Comparison of ENCODE assay signal across 13 cellular contexts in genomic region chr18:50830544-50830943, GRCh38. TPM values are rescaled to one million over a fixed set of nuclear protein-coding genes. Genes with fewer than 3 reads are reported as not detected.
DNase-seq lines count a peak whose midpoint lies in the region; ATAC-seq and TF ChIP-seq lines count a peak whose summit lies in the region.
"Had no signal": no experiment of that assay in that cellular context is flagged by ENCODE, and none has a peak within 500 bp of the region (broad histone marks: within the 10 kb centered on the region; RNA-seq: fewer than 3 reads in every experiment).

No MANE protein-coding gene starts in this region.

- H3K27ac Mint-ChIP-seq in WTC11 = no peak overlapping the region

- no peak overlapping the region for H3K4me3 Mint-ChIP-seq in WTC11

- peaks cover 18% of the 10 kb centered on the region for H3K4me1 Mint-ChIP-seq in WTC11

- CTCF ChIA-PET in WTC11 (lab: Charles Lee) = no interaction called here

- no peaks in the 10 kb centered on the region for H3K9me3 Mint-ChIP-seq in WTC11

- no peaks in the 10 kb centered on the region for H3K36me3 Mint-ChIP-seq in WTC11

- ATAC-seq in GM18498 (IDR thresholded peaks at IDR 0.05; ENCODE audit: unreplicated experiment) (peak; percentile 68), GM21390 (IDR thresholded peaks at IDR 0.05; ENCODE audit: unreplicated experiment) (peak; percentile 62), HG03159 (IDR thresholded peaks at IDR 0.05; ENCODE audit: unreplicated experiment) (peak; percentile 68), WTC11 (no peak), HG03039 (IDR thresholded peaks at IDR 0.05; ENCODE audit: unreplicated experiment) (no peak)

- no peaks in the 10 kb centered on the region for H3K27me3 Mint-ChIP-seq in WTC11 (ENCODE audit: low read depth)

- POLR2A ChIA-PET in WTC11 (lab: Charles Lee) = no interaction called here

- no peak for TF ChIP-seq CTCF in WTC11 (IDR thresholded peaks at IDR 0.05)

- DNase-seq in globus pallidus (ENCODE audit: low spot score) (peak; percentile 51), ureter (ENCODE audit: low spot score) (no peak), WTC11 (ENCODE audit: low spot score) (no peak), NCI-H2107 (lab: John Stamatoyannopoulos, UW) (no peak)
- DNase-seq: caudate nucleus; kidney glomerular epithelial cell; occipital lobe; stimulated activated CD4-positive, alpha-beta T cell treated with anti-CD3 and anti-CD28 coated beads, Interleukin-4, amount 100 ng/mL, for 4 hours had no signal

TF ChIP-seq in WTC11, 78 proteins besides CTCF, POLR2A, EP300 and RAD21:
- TF ChIP-seq ELF4 (CRISPR knock-in tag; IDR thresholded peaks at IDR 0.05; ENCODE audit: low read depth) (no peak), MYBL2 (CRISPR knock-in tag; IDR thresholded peaks at IDR 0.05) (no peak), IRF2 (CRISPR knock-in tag; IDR thresholded peaks at IDR 0.05; ENCODE audit: borderline replicate concordance, low read depth) (no peak), ZNF416 (CRISPR knock-in tag; IDR thresholded peaks at IDR 0.05) (no peak), ZNF138 (CRISPR knock-in tag; conservative IDR thresholded peaks at IDR 0.05) (no peak), NFATC4 (CRISPR knock-in tag; IDR thresholded peaks at IDR 0.05) (no peak), GABPB1 (CRISPR knock-in tag; IDR thresholded peaks at IDR 0.05) (no peak)
- TF ChIP-seq, protein P1, sequence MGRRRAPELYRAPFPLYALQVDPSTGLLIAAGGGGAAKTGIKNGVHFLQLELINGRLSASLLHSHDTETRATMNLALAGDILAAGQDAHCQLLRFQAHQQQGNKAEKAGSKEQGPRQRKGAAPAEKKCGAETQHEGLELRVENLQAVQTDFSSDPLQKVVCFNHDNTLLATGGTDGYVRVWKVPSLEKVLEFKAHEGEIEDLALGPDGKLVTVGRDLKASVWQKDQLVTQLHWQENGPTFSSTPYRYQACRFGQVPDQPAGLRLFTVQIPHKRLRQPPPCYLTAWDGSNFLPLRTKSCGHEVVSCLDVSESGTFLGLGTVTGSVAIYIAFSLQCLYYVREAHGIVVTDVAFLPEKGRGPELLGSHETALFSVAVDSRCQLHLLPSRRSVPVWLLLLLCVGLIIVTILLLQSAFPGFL (CRISPR knock-in tag; IDR thresholded peaks at IDR 0.05; ENCODE audit: borderline replicate concordance) = no peak
- TF ChIP-seq, protein P2, sequence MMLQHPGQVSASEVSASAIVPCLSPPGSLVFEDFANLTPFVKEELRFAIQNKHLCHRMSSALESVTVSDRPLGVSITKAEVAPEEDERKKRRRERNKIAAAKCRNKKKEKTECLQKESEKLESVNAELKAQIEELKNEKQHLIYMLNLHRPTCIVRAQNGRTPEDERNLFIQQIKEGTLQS (CRISPR knock-in tag; conservative IDR thresholded peaks at IDR 0.05) = no peak
- TF ChIP-seq, protein P3, sequence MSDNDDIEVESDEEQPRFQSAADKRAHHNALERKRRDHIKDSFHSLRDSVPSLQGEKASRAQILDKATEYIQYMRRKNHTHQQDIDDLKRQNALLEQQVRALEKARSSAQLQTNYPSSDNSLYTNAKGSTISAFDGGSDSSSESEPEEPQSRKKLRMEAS (CRISPR knock-in tag; IDR thresholded peaks at IDR 0.05) = no peak
- TF ChIP-seq, protein P4, sequence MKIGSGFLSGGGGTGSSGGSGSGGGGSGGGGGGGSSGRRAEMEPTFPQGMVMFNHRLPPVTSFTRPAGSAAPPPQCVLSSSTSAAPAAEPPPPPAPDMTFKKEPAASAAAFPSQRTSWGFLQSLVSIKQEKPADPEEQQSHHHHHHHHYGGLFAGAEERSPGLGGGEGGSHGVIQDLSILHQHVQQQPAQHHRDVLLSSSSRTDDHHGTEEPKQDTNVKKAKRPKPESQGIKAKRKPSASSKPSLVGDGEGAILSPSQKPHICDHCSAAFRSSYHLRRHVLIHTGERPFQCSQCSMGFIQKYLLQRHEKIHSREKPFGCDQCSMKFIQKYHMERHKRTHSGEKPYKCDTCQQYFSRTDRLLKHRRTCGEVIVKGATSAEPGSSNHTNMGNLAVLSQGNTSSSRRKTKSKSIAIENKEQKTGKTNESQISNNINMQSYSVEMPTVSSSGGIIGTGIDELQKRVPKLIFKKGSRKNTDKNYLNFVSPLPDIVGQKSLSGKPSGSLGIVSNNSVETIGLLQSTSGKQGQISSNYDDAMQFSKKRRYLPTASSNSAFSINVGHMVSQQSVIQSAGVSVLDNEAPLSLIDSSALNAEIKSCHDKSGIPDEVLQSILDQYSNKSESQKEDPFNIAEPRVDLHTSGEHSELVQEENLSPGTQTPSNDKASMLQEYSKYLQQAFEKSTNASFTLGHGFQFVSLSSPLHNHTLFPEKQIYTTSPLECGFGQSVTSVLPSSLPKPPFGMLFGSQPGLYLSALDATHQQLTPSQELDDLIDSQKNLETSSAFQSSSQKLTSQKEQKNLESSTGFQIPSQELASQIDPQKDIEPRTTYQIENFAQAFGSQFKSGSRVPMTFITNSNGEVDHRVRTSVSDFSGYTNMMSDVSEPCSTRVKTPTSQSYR (CRISPR knock-in tag; IDR thresholded peaks at IDR 0.05) = no peak

RNA-seq across cellular contexts. Expression of gene MRO, which starts 10.7 kb away (rescaled TPM):
- 1.9 TPM for total RNA-seq in ureter
- 0.71 to 2.1 TPM (median 1.1 TPM) in 3 replicates for total RNA-seq in WTC11 (2021)
- total RNA-seq: MCF 10A had no signal

RNA-seq across cellular contexts. Expression of gene ME2, which starts 48.4 kb away (rescaled TPM):
- total RNA-seq in ureter = 44.5 TPM
- total RNA-seq in WTC11 (2021) = 51.9 to 57.0 TPM (median 53.5 TPM) in 3 replicates

Comparison
In these comparisons a context has a peak if more than half of its experiments do, and no peak if none do; other contexts are left out.
1. ATAC-seq: peak in GM18498 (single experiment), GM21390 (single experiment) and HG03159 (single experiment); none in WTC11 (single experiment) and HG03039 (single experiment).